Comparison of ENCODE assay signal across 30 cellular contexts in the genomic region with DNA sequence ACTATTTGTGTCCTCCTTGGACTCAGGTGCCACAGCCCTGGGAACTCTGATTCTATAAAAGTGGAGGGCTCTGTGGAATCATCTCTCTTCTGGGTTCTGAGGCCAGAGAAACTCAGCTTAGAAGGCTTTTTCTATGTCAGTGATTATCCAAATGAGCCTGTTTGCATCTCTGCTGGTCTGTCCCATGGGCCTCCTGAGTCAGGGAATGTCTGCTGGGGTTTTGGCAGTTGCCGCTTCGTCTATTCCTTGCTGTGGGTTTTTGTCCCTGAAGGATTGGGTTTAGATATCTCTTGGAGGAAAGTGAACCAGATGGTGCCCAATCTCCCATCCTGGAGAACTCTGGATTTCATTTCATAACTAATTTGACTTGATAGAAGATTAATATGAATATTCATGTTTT.
"Had no signal": no experiment of that assay in that cellular context is flagged by ENCODE, and none has a peak within 500 bp of the region (broad histone marks: within the 10 kb centered on the region; RNA-seq: fewer than 3 reads in every experiment).

No MANE protein-coding gene starts in this region.

- H3K36me3 ChIP-seq: breast epithelium, esophagus squamous epithelium, gastrocnemius medialis, left lung, thyroid gland, upper lobe of left lung, vagina had no signal

- H3K9me3 ChIP-seq: breast epithelium, esophagus squamous epithelium, gastrocnemius medialis, left lung, thyroid gland, upper lobe of left lung, vagina had no signal

- H3K9me3 Mint-ChIP-seq: activated naive CD4-positive, alpha-beta T cell treated with anti-CD3 and anti-CD28 coated beads, Interleukin-2, amount 50 U/mL, for 24 hours; activated naive CD8-positive, alpha-beta T cell treated with anti-CD3 and anti-CD28 coated beads, Interleukin-2, amount 50 U/mL, for 24 hours; activated T-helper 2 cell treated with anti-CD3 and anti-CD28 coated beads, Interferon-gamma antibody, Interleukin-2, Interleukin-4, amounts not matched to agents 10 μg/mL and 5 μg/mL and 100 μg/mL, durations not matched to agents 14 hours and 24 hours and 36 hours; dendritic cell treated with granulocyte-macrophage colony-stimulating factor and Interleukin-4, amounts not matched to agents 40 ng/mL and 50 ng/mL, for 4 days; nephron; stimulated activated memory B cell treated with anti-CD40 and anti-IgM and Interleukin-4, amounts not matched to agents 10 μg/mL and 1 μg/mL and 100 μg/mL, for 72 hours; stimulated activated naive CD8-positive, alpha-beta T cell treated with anti-CD3 and anti-CD28 coated beads, Interleukin-15, amount 100 ng/mL, for 72 hours; T-helper 2 cell treated with Interferon-gamma antibody and Interleukin-4, amounts not matched to agents 5 μg/mL and 100 μg/mL, for 36 hours had no signal

- H3K4me1 ChIP-seq: breast epithelium, esophagus squamous epithelium, gastrocnemius medialis, left lung, upper lobe of left lung, vagina had no signal

- H3K36me3 Mint-ChIP-seq: activated CD8-positive, alpha-beta memory T cell treated with anti-CD3 and anti-CD28 coated beads, Interleukin-2, amount 10 ng/mL, durations not matched to agents 7 days and 5 days; activated naive CD4-positive, alpha-beta T cell treated with anti-CD3 and anti-CD28 coated beads, Interleukin-2, amount 50 U/mL, for 24 hours had no signal

- H3K4me1 Mint-ChIP-seq: activated CD4-positive, alpha-beta T cell treated with anti-CD3 and anti-CD28 coated beads for 36 hours; activated CD8-positive, alpha-beta memory T cell treated with anti-CD3 and anti-CD28 coated beads, Interleukin-2, amount 10 ng/mL, durations not matched to agents 7 days and 5 days; activated naive CD4-positive, alpha-beta T cell treated with anti-CD3 and anti-CD28 coated beads, Interleukin-2, amount 50 U/mL, for 24 hours; activated naive CD8-positive, alpha-beta T cell treated with anti-CD3 and anti-CD28 coated beads, Interleukin-2, amount 50 U/mL, for 24 hours; stimulated activated memory B cell treated with anti-CD40 and anti-IgM and Interleukin-4, amounts not matched to agents 10 μg/mL and 1 μg/mL and 100 μg/mL, for 72 hours; stimulated activated naive CD8-positive, alpha-beta T cell treated with anti-CD3 and anti-CD28 coated beads, Interleukin-15, amount 100 ng/mL, for 72 hours had no signal

- H3K27me3 Mint-ChIP-seq: activated CD4-positive, alpha-beta T cell treated with anti-CD3 and anti-CD28 coated beads for 36 hours; activated CD8-positive, alpha-beta memory T cell treated with anti-CD3 and anti-CD28 coated beads, Interleukin-2, amount 10 ng/mL, durations not matched to agents 7 days and 5 days; activated naive CD8-positive, alpha-beta T cell treated with anti-CD3 and anti-CD28 coated beads, Interleukin-2, amount 50 U/mL, for 24 hours; dendritic cell treated with granulocyte-macrophage colony-stimulating factor and Interleukin-4, amounts not matched to agents 40 ng/mL and 50 ng/mL, for 4 days; stimulated activated memory B cell treated with anti-CD40 and anti-IgM and Interleukin-4, amounts not matched to agents 10 μg/mL and 1 μg/mL and 100 μg/mL, for 72 hours; stimulated activated naive CD8-positive, alpha-beta T cell treated with anti-CD3 and anti-CD28 coated beads, Interleukin-15, amount 100 ng/mL, for 72 hours had no signal

- H3K27ac ChIP-seq: breast epithelium, epithelial cell of prostate, esophagus squamous epithelium, gastrocnemius medialis, left lung, upper lobe of left lung, vagina had no signal

- H3K4me3 Mint-ChIP-seq: activated CD4-positive, alpha-beta T cell treated with anti-CD3 and anti-CD28 coated beads for 36 hours; activated CD8-positive, alpha-beta memory T cell treated with anti-CD3 and anti-CD28 coated beads, Interleukin-2, amount 10 ng/mL, durations not matched to agents 7 days and 5 days; activated CD8-positive, alpha-beta T cell treated with anti-CD3 and anti-CD28 coated beads, Interleukin-2, amount 10 ng/mL, durations not matched to agents 7 days and 5 days; activated naive CD4-positive, alpha-beta T cell treated with anti-CD3 and anti-CD28 coated beads, Interleukin-2, amount 50 U/mL, for 24 hours; activated naive CD8-positive, alpha-beta T cell treated with anti-CD3 and anti-CD28 coated beads, Interleukin-2, amount 50 U/mL, for 24 hours; dendritic cell treated with granulocyte-macrophage colony-stimulating factor and Interleukin-4, amounts not matched to agents 40 ng/mL and 50 ng/mL, for 4 days; nephron; stimulated activated memory B cell treated with anti-CD40 and anti-IgM and Interleukin-4, amounts not matched to agents 10 μg/mL and 1 μg/mL and 100 μg/mL, for 72 hours; stimulated activated naive CD8-positive, alpha-beta T cell treated with anti-CD3 and anti-CD28 coated beads, Interleukin-15, amount 100 ng/mL, for 72 hours; T-helper 2 cell treated with Interferon-gamma antibody and Interleukin-4, amounts not matched to agents 5 μg/mL and 100 μg/mL, for 36 hours had no signal

- H3K27me3 ChIP-seq: breast epithelium, esophagus squamous epithelium, gastrocnemius medialis, left lung, thyroid gland, upper lobe of left lung, vagina had no signal

- H3K27ac Mint-ChIP-seq: activated CD4-positive, alpha-beta T cell treated with anti-CD3 and anti-CD28 coated beads for 36 hours; activated CD8-positive, alpha-beta T cell treated with anti-CD3 and anti-CD28 coated beads, Interleukin-2, amount 10 ng/mL, durations not matched to agents 7 days and 5 days; activated naive CD4-positive, alpha-beta T cell treated with anti-CD3 and anti-CD28 coated beads, Interleukin-2, amount 50 U/mL, for 24 hours; activated naive CD8-positive, alpha-beta T cell treated with anti-CD3 and anti-CD28 coated beads, Interleukin-2, amount 50 U/mL, for 24 hours; activated T-helper 2 cell treated with anti-CD3 and anti-CD28 coated beads, Interferon-gamma antibody, Interleukin-2, Interleukin-4, amounts not matched to agents 10 μg/mL and 5 μg/mL and 100 μg/mL, durations not matched to agents 14 hours and 24 hours and 36 hours; dendritic cell treated with granulocyte-macrophage colony-stimulating factor and Interleukin-4, amounts not matched to agents 40 ng/mL and 50 ng/mL, for 4 days; nephron; stimulated activated memory B cell treated with anti-CD40 and anti-IgM and Interleukin-4, amounts not matched to agents 10 μg/mL and 1 μg/mL and 100 μg/mL, for 72 hours; stimulated activated naive CD8-positive, alpha-beta T cell treated with anti-CD3 and anti-CD28 coated beads, Interleukin-15, amount 100 ng/mL, for 72 hours; T-helper 2 cell treated with Interferon-gamma antibody and Interleukin-4, amounts not matched to agents 5 μg/mL and 100 μg/mL, for 36 hours had no signal

- DNase-seq: activated CD4-positive, alpha-beta T cell treated with anti-CD3 and anti-CD28 coated beads for 36 hours; activated CD4-positive, CD25-positive, alpha-beta regulatory T cell; activated CD8-positive, alpha-beta memory T cell treated with anti-CD3 and anti-CD28 coated beads, Interleukin-2, amount 10 ng/mL, durations not matched to agents 7 days and 5 days; activated CD8-positive, alpha-beta T cell treated with anti-CD3 and anti-CD28 coated beads, Interleukin-2, amount 10 ng/mL, durations not matched to agents 7 days and 5 days; activated naive CD8-positive, alpha-beta T cell treated with anti-CD3 and anti-CD28 coated beads, Interleukin-2, amount 50 U/mL, for 24 hours; activated T-cell treated with anti-CD3 and anti-CD28 coated beads, Interleukin-2, amount 50 U/mL, for 48 hours; amygdala; central memory CD4-positive, alpha-beta T cell; effector CD8-positive, alpha-beta T cell; esophagus squamous epithelium; gastrocnemius medialis; glutamatergic neuron; left lung; mesendoderm; small intestine; stimulated activated CD4-positive, alpha-beta T cell treated with anti-CD3 and anti-CD28 coated beads, Interleukin-4, amount 100 ng/mL, for 4 hours; stimulated activated CD8-positive, alpha-beta memory T cell treated with anti-CD3 and anti-CD28 coated beads, Interleukin-4, amount 100 ng/mL, for 48 hours; stimulated activated naive CD8-positive, alpha-beta T cell treated with anti-CD3 and anti-CD28 coated beads, Interleukin-15, amount 100 ng/mL, for 72 hours; thyroid gland; upper lobe of left lung had no signal

- H3K4me3 ChIP-seq: breast epithelium, esophagus squamous epithelium, gastrocnemius medialis, left lung, lung, thyroid gland, upper lobe of left lung, vagina had no signal
